Comparison of ENCODE assay signal across 22 cellular contexts in the genomic region with DNA sequence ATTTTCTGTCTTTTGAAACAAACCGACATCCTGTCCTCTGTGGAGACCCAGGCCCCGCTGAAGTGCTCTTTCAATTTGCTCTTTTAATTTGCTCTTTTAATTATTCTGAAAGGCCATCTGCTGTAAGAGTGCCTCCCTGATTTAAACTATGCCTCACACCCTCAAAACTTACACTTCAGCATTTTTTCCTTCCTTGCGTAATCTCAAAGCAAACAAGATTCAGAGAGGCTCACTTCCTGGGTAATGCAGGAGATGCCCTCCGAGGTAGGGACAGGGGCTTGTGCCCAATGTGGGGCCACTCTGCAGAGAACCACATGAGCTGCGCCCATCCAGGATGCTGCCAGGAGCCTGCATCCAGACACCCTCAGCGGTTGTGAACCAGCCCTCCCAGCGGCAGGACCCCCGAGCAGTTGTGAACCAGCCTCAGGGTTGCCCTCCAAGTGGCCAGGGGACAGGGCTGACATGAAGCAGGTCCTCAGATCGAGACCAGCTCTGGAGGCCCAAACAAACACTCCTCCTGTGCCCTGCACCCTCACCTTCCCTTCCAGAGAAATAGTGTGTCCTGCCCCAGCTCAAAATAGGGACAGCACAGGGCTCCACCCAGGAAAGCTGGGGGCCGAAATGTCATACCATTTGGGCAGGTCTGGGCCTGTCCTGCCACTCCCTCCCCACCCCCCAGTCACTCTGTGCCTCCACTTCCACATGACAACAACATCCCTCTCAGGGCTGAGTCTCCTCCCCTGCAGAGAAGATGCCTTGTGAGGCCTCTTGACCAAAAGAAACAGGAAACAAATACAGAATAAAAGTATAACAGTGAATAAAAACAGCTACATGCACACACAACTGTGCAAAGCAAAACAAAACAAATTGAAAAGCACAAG.
A peak's percentile ranks its signal among the peaks of the same experiment; 100 is the strongest.
DNase-seq lines count a peak whose midpoint lies in the region; ATAC-seq and TF ChIP-seq lines count a peak whose summit lies in the region.
"Had no signal": no experiment of that assay in that cellular context is flagged by ENCODE, and none has a peak within 500 bp of the region (broad histone marks: within the 10 kb centered on the region; RNA-seq: fewer than 3 reads in every experiment).

No MANE protein-coding gene starts in this region.

- H3K27ac Mint-ChIP-seq in WTC11 = peak overlapping the region; percentile 42; the same call in 1 of the 2 replicates
- H3K27ac Mint-ChIP-seq: activated naive CD4-positive, alpha-beta T cell treated with anti-CD3 and anti-CD28 coated beads for 36 hours; IgD-negative memory B cell had no signal

- peaks cover 7% of the 10 kb centered on the region for H3K36me3 Mint-ChIP-seq in WTC11
- H3K36me3 Mint-ChIP-seq: IgD-negative memory B cell had no signal

- no peak for ATAC-seq in WTC11
- peak; percentile 52 for ATAC-seq in mucosa of descending colon
- no peak for ATAC-seq in GM19324 (IDR thresholded peaks at IDR 0.05; ENCODE audit: low FRiP score, unreplicated experiment)
- ATAC-seq: body of pancreas, SK-N-SH treated with all-trans-retinoic acid at 6 μM for 48 hours had no signal

- H3K4me3 ChIP-seq in mucosa of descending colon = no peak overlapping the region
- H3K4me3 ChIP-seq: body of pancreas, thoracic aorta had no signal

- peaks cover 9% of the 10 kb centered on the region for H3K4me1 ChIP-seq in mucosa of descending colon (ENCODE audit: low read depth)
- H3K4me1 ChIP-seq: parathyroid adenoma had no signal

- no peaks in the 10 kb centered on the region for H3K36me3 ChIP-seq in mucosa of descending colon (ENCODE audit: low read depth)
- H3K36me3 ChIP-seq: thoracic aorta had no signal

- no peak overlapping the region for H3K4me3 Mint-ChIP-seq in WTC11
- H3K4me3 Mint-ChIP-seq: activated naive CD4-positive, alpha-beta T cell treated with anti-CD3 and anti-CD28 coated beads for 36 hours; IgD-negative memory B cell had no signal

- CTCF ChIA-PET in WTC11 (lab: Charles Lee) = interaction anchor here (0.6 to 2.6 kb wide), 7 partner anchors 12 to 201 kb away, joined by 3 to 13 read pairs (median 3); no protein-coding TSS in a partner anchor

- DNase-seq in COLO668 (lab: John Stamatoyannopoulos, UW; ENCODE audit: unreplicated experiment) (peak; percentile 18), DMS79 treated with DMSO at 0.1 percent for 48 hours (lab: John Stamatoyannopoulos, UW) (peak; percentile 46), WTC11 (ENCODE audit: low spot score) (no peak), mucosa of descending colon (no peak), NCI-H774 (lab: John Stamatoyannopoulos, UW) (no peak), NOMO-1 treated with dmso at 0.1 percent for 144 hours (lab: John Stamatoyannopoulos, UW; ENCODE audit: unreplicated experiment) (no peak), cortex of kidney (lab: John Stamatoyannopoulos, UW) (no peak)
- DNase-seq: activated CD4-positive, alpha-beta T cell treated with anti-CD3 and anti-CD28 coated beads, Interleukin-2, amount 50 U/mL, for 1 hour; activated naive CD4-positive, alpha-beta T cell treated with anti-CD3 and anti-CD28 coated beads for 36 hours; activated T-cell treated with anti-CD3 and anti-CD28 coated beads for 4 hours; body of pancreas; DMS 273 treated with DMSO at 0.1 percent for 48 hours; hippocampal formation; kidney glomerular epithelial cell; NCI-H1105; OCI-M1; stimulated activated CD4-positive, alpha-beta T cell treated with anti-CD3 and anti-CD28 coated beads, Interleukin-4, amount 100 ng/mL, for 4 hours had no signal

- intact Hi-C loops in mucosa of descending colon (cut with DNase I, micrococcal nuclease) = no loop called here

- peaks cover 14% of the 10 kb centered on the region for H3K9me3 Mint-ChIP-seq in WTC11

- H3K4me1 Mint-ChIP-seq in WTC11 = peaks cover 34% of the 10 kb centered on the region

- POLR2A ChIA-PET in WTC11 (lab: Charles Lee) = no interaction called here

- TF ChIP-seq CTCF in WTC11 (IDR thresholded peaks at IDR 0.05) = no peak
- no peak for TF ChIP-seq CTCF in mucosa of descending colon (IDR thresholded peaks at IDR 0.05)

- no peaks in the 10 kb centered on the region for H3K27me3 Mint-ChIP-seq in WTC11 (ENCODE audit: low read depth)
- H3K27me3 Mint-ChIP-seq: IgD-negative memory B cell had no signal

- no peaks in the 10 kb centered on the region for H3K9me3 ChIP-seq in mucosa of descending colon

TF ChIP-seq in WTC11, 78 proteins besides CTCF, POLR2A, EP300 and RAD21:
- TF ChIP-seq ZNF423 (CRISPR knock-in tag; IDR thresholded peaks at IDR 0.05) (no peak), PRRX2 (CRISPR knock-in tag; IDR thresholded peaks at IDR 0.05) (no peak), JAZF1 (CRISPR knock-in tag; IDR thresholded peaks at IDR 0.05) (no peak), ESRRA (CRISPR knock-in tag; IDR thresholded peaks at IDR 0.05; ENCODE audit: borderline replicate concordance) (no peak), CREB1 (CRISPR knock-in tag; IDR thresholded peaks at IDR 0.05) (no peak), NFATC4 (CRISPR knock-in tag; IDR thresholded peaks at IDR 0.05) (no peak), MYBL2 (CRISPR knock-in tag; IDR thresholded peaks at IDR 0.05) (no peak)

Comparison
In these comparisons a context has a peak if more than half of its experiments do, and no peak if none do; other contexts are left out.
1. DNase-seq: peak in COLO668 (single experiment) and DMS79 treated with DMSO at 0.1 percent for 48 hours (single experiment); none in WTC11 (single experiment), mucosa of descending colon (0 of 3), NCI-H774 (single experiment), NOMO-1 treated with dmso at 0.1 percent for 144 hours (single experiment) and cortex of kidney (single experiment).